In genomic region chr5:108167174-108167573, GRCh38 we compare ENCODE assay signal across 26 cellular contexts.
"Had no signal": no experiment of that assay in that cellular context is flagged by ENCODE, and none has a peak within 500 bp of the region (broad histone marks: within the 10 kb centered on the region; RNA-seq: fewer than 3 reads in every experiment).

No MANE protein-coding gene starts in this region.

- H3K9ac ChIP-seq: neural progenitor cell had no signal

- H3K4me1 Mint-ChIP-seq: neural progenitor cell; stimulated activated naive CD8-positive, alpha-beta T cell treated with anti-CD3 and anti-CD28 coated beads, Interleukin-15, amount 100 ng/mL, for 72 hours had no signal

- H3K4me3 ChIP-seq: heart right ventricle, left ventricle myocardium inferior, lower lobe of right lung, neural progenitor cell, pancreas, prostate gland, skin epidermis, testis, tibial nerve, upper lobe of right lung had no signal

- FAIRE-seq: colon, islet of Langerhans had no signal

- H3K9me3 Mint-ChIP-seq: dendritic cell treated with granulocyte-macrophage colony-stimulating factor and Interleukin-4, amounts not matched to agents 40 ng/mL and 50 ng/mL, for 4 days; natural killer cell treated with Interleukin-12 subunit alpha and Interleukin-12 subunit beta and Interleukin-15 and Interleukin-18, amount 100 ng/mL, for 72 hours; neural progenitor cell; stimulated activated naive CD8-positive, alpha-beta T cell treated with anti-CD3 and anti-CD28 coated beads, Interleukin-15, amount 100 ng/mL, for 72 hours had no signal

- H3K36me3 ChIP-seq: left ventricle myocardium inferior, lower lobe of right lung, neural progenitor cell, pancreas, prostate gland, tibial nerve, upper lobe of right lung had no signal

- H3K9me3 ChIP-seq: heart right ventricle, left ventricle myocardium inferior, lower lobe of right lung, pancreas, prostate gland, testis, tibial nerve, upper lobe of right lung had no signal

- H3K4me1 ChIP-seq: heart right ventricle, lower lobe of right lung, neural progenitor cell, pancreas, prostate gland, testis, upper lobe of right lung had no signal

- H3K27ac ChIP-seq: heart right ventricle, left ventricle myocardium inferior, lower lobe of right lung, neural progenitor cell, pancreas, prostate gland, skin epidermis, testis, tibial nerve, upper lobe of right lung had no signal

- H3K27ac Mint-ChIP-seq: dendritic cell treated with granulocyte-macrophage colony-stimulating factor and Interleukin-4, amounts not matched to agents 40 ng/mL and 50 ng/mL, for 4 days; natural killer cell treated with Interleukin-12 subunit alpha and Interleukin-12 subunit beta and Interleukin-15 and Interleukin-18, amount 100 ng/mL, for 72 hours; neural progenitor cell; stimulated activated naive B cell treated with anti-CD40 and anti-IgM and Interleukin-4, amounts not matched to agents 10 μg/mL and 1 μg/mL and 100 μg/mL, for 72 hours; stimulated activated naive CD8-positive, alpha-beta T cell treated with anti-CD3 and anti-CD28 coated beads, Interleukin-15, amount 100 ng/mL, for 72 hours had no signal

- H3K4me3 Mint-ChIP-seq: dendritic cell treated with granulocyte-macrophage colony-stimulating factor and Interleukin-4, amounts not matched to agents 40 ng/mL and 50 ng/mL, for 4 days; natural killer cell treated with Interleukin-12 subunit alpha and Interleukin-12 subunit beta and Interleukin-15 and Interleukin-18, amount 100 ng/mL, for 72 hours; neural progenitor cell; stimulated activated naive B cell treated with anti-CD40 and anti-IgM and Interleukin-4, amounts not matched to agents 10 μg/mL and 1 μg/mL and 100 μg/mL, for 72 hours; stimulated activated naive CD8-positive, alpha-beta T cell treated with anti-CD3 and anti-CD28 coated beads, Interleukin-15, amount 100 ng/mL, for 72 hours had no signal

- H3K4me2 ChIP-seq: neural progenitor cell had no signal

- H2AFZ ChIP-seq: neural progenitor cell had no signal

- DNase-seq: cerebellar nuclear complex; erythroblast; heart right ventricle; hypothalamus; left cardiac atrium; left ventricle myocardium inferior; lower lobe of right lung; mesenchymal stem cell; midbrain; occipital lobe; pancreas; stimulated activated CD4-positive, alpha-beta T cell treated with anti-CD3 and anti-CD28 coated beads, Interleukin-2, amount 100 ng/mL, for 24 hours; stimulated activated CD4-positive, alpha-beta T cell treated with anti-CD3 and anti-CD28 coated beads, Interleukin-4, amount 100 ng/mL, for 4 hours; stimulated activated naive B cell treated with anti-CD40 and anti-IgM and Interleukin-4, amounts not matched to agents 10 μg/mL and 1 μg/mL and 100 μg/mL, for 72 hours; stimulated activated naive CD8-positive, alpha-beta T cell treated with anti-CD3 and anti-CD28 coated beads, Interleukin-15, amount 100 ng/mL, for 72 hours; testis; upper lobe of right lung had no signal

- H3K36me3 Mint-ChIP-seq: natural killer cell treated with Interleukin-12 subunit alpha and Interleukin-12 subunit beta and Interleukin-15 and Interleukin-18, amount 100 ng/mL, for 72 hours; neural progenitor cell had no signal

- ATAC-seq: heart right ventricle; left cardiac atrium; lower lobe of right lung; natural killer cell treated with Interleukin-12 subunit alpha and Interleukin-12 subunit beta and Interleukin-15 and Interleukin-18, amount 100 ng/mL, for 72 hours; pancreas; sciatic nerve; stimulated activated naive B cell treated with anti-CD40 and anti-IgM and Interleukin-4, amounts not matched to agents 10 μg/mL and 1 μg/mL and 100 μg/mL, for 72 hours; stimulated activated naive CD8-positive, alpha-beta T cell treated with anti-CD3 and anti-CD28 coated beads, Interleukin-15, amount 100 ng/mL, for 72 hours; upper lobe of right lung had no signal

- H3K27me3 Mint-ChIP-seq: dendritic cell treated with granulocyte-macrophage colony-stimulating factor and Interleukin-4, amounts not matched to agents 40 ng/mL and 50 ng/mL, for 4 days; natural killer cell treated with Interleukin-12 subunit alpha and Interleukin-12 subunit beta and Interleukin-15 and Interleukin-18, amount 100 ng/mL, for 72 hours; stimulated activated naive B cell treated with anti-CD40 and anti-IgM and Interleukin-4, amounts not matched to agents 10 μg/mL and 1 μg/mL and 100 μg/mL, for 72 hours; stimulated activated naive CD8-positive, alpha-beta T cell treated with anti-CD3 and anti-CD28 coated beads, Interleukin-15, amount 100 ng/mL, for 72 hours had no signal

- H3K27me3 ChIP-seq: heart right ventricle, neural progenitor cell, pancreas, testis, tibial nerve, upper lobe of right lung had no signal
